ENCODE assay signal across 1 cellular context in the genomic region with DNA sequence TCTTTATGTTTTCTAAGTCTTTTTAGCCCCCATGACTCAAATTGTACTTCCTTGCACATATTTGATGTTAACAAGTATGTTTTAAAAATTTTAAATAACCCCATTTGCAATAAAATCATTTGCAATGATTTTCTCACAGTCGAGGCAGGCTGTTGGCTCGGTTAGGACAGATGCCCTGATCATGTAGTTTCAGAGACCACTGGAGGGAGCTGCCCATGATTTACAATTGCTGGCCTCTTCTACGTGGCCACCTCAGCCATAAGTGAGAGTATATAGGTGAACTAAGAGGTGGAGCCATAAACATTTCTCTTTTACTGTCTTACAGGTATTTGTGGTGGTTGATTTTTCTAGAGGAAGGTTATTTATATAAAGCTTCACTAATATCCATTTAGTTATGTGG.
TF ChIP-seq lines count a peak whose summit lies in the region.

No MANE protein-coding gene starts in this region.

TF ChIP-seq in HCT116, 20 proteins besides CTCF, POLR2A, EP300 and RAD21 (continued from another document):
- TF ChIP-seq ZBTB33 (IDR thresholded peaks at IDR 0.05; ENCODE audit: extremely low read depth, insufficient replicate concordance, low read length) (no peak), CEBPB (IDR thresholded peaks at IDR 0.05; ENCODE audit: low read depth) (no peak), CBX3 (IDR thresholded peaks at IDR 0.05; ENCODE audit: low read depth) (no peak)
